ENCODE assay signal across 1 cellular context in genomic region chr21:14617040-14617393, GRCh38.
TF ChIP-seq lines count a peak whose summit lies in the region.

No MANE protein-coding gene starts in this region.

TF ChIP-seq in K562, 482 proteins besides CTCF, POLR2A, EP300 and RAD21 (continued from another document):
- TF ChIP-seq, protein P1, sequence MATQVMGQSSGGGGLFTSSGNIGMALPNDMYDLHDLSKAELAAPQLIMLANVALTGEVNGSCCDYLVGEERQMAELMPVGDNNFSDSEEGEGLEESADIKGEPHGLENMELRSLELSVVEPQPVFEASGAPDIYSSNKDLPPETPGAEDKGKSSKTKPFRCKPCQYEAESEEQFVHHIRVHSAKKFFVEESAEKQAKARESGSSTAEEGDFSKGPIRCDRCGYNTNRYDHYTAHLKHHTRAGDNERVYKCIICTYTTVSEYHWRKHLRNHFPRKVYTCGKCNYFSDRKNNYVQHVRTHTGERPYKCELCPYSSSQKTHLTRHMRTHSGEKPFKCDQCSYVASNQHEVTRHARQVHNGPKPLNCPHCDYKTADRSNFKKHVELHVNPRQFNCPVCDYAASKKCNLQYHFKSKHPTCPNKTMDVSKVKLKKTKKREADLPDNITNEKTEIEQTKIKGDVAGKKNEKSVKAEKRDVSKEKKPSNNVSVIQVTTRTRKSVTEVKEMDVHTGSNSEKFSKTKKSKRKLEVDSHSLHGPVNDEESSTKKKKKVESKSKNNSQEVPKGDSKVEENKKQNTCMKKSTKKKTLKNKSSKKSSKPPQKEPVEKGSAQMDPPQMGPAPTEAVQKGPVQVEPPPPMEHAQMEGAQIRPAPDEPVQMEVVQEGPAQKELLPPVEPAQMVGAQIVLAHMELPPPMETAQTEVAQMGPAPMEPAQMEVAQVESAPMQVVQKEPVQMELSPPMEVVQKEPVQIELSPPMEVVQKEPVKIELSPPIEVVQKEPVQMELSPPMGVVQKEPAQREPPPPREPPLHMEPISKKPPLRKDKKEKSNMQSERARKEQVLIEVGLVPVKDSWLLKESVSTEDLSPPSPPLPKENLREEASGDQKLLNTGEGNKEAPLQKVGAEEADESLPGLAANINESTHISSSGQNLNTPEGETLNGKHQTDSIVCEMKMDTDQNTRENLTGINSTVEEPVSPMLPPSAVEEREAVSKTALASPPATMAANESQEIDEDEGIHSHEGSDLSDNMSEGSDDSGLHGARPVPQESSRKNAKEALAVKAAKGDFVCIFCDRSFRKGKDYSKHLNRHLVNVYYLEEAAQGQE (CRISPR knock-in tag; IDR thresholded peaks at IDR 0.05; ENCODE audit: low read depth), result no peak
- no peak for TF ChIP-seq POLR3G (IDR thresholded peaks at IDR 0.05; ENCODE audit: extremely low read depth, insufficient read length, insufficient replicate concordance)
- no peak for TF ChIP-seq ZNF644 (tag; IDR thresholded peaks at IDR 0.05; ENCODE audit: low read depth)
- no peak for TF ChIP-seq RHOXF2B (CRISPR knock-in tag; conservative IDR thresholded peaks at IDR 0.05)
- no peak for TF ChIP-seq SMARCA5 (IDR thresholded peaks at IDR 0.05)
- no peak for TF ChIP-seq RFX5 (IDR thresholded peaks at IDR 0.05; ENCODE audit: low read depth, low read length)
- TF ChIP-seq ZNF24 (IDR thresholded peaks at IDR 0.05), result no peak
- no peak for TF ChIP-seq MAFK (IDR thresholded peaks at IDR 0.05; ENCODE audit: low read length)
- no peak for TF ChIP-seq ZFP36 (IDR thresholded peaks at IDR 0.05; ENCODE audit: low read depth, low read length, partially characterized antibody)
- TF ChIP-seq ZNF589 (CRISPR knock-in tag; IDR thresholded peaks at IDR 0.05; ENCODE audit: low read depth), result no peak
- no peak for TF ChIP-seq XRCC5 (IDR thresholded peaks at IDR 0.05; ENCODE audit: low read depth, low read length)
- TF ChIP-seq, protein P2, sequence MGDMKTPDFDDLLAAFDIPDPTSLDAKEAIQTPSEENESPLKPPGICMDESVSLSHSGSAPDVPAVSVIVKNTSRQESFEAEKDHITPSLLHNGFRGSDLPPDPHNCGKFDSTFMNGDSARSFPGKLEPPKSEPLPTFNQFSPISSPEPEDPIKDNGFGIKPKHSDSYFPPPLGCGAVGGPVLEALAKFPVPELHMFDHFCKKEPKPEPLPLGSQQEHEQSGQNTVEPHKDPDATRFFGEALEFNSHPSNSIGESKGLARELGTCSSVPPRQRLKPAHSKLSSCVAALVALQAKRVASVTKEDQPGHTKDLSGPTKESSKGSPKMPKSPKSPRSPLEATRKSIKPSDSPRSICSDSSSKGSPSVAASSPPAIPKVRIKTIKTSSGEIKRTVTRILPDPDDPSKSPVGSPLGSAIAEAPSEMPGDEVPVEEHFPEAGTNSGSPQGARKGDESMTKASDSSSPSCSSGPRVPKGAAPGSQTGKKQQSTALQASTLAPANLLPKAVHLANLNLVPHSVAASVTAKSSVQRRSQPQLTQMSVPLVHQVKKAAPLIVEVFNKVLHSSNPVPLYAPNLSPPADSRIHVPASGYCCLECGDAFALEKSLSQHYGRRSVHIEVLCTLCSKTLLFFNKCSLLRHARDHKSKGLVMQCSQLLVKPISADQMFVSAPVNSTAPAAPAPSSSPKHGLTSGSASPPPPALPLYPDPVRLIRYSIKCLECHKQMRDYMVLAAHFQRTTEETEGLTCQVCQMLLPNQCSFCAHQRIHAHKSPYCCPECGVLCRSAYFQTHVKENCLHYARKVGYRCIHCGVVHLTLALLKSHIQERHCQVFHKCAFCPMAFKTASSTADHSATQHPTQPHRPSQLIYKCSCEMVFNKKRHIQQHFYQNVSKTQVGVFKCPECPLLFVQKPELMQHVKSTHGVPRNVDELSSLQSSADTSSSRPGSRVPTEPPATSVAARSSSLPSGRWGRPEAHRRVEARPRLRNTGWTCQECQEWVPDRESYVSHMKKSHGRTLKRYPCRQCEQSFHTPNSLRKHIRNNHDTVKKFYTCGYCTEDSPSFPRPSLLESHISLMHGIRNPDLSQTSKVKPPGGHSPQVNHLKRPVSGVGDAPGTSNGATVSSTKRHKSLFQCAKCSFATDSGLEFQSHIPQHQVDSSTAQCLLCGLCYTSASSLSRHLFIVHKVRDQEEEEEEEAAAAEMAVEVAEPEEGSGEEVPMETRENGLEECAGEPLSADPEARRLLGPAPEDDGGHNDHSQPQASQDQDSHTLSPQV (IDR thresholded peaks at IDR 0.05), result no peak
- TF ChIP-seq SP1 (CRISPR knock-in tag; IDR thresholded peaks at IDR 0.05), result no peak
- TF ChIP-seq ZNF778 (CRISPR knock-in tag; IDR thresholded peaks at IDR 0.05), result no peak
- TF ChIP-seq EP400 (IDR thresholded peaks at IDR 0.05), result no peak
